In genomic region chrX:104112326-104112951, GRCh38 we compare ENCODE assay signal across 8 cellular contexts. TPM values are rescaled to one million over a fixed set of nuclear protein-coding genes. Genes with fewer than 3 reads are reported as not detected.
DNase-seq lines count a peak whose midpoint lies in the region; ATAC-seq and TF ChIP-seq lines count a peak whose summit lies in the region.

Gene ZCCHC18, plus strand, starts transcription at chrX:104112523. Its CDS starts 1,589 bp downstream, at chrX:104114112.

- H3K9me3 ChIP-seq in esophagus squamous epithelium (no peaks in the 10 kb centered on the region), muscle layer of colon (ENCODE audit: low read length) (no peaks in the 10 kb centered on the region), tibial nerve (no peaks in the 10 kb centered on the region)

- no peak for TF ChIP-seq CTCF in CD14-positive monocyte (IDR thresholded peaks at IDR 0.05)
- TF ChIP-seq CTCF in esophagus squamous epithelium (IDR thresholded peaks at IDR 0.05), result no peak
- no peak for TF ChIP-seq CTCF in tibial nerve (IDR thresholded peaks at IDR 0.05)

- DNase-seq in CD14-positive monocyte (ENCODE audit: low spot score) (no peak), GM19238 (ENCODE audit: insufficient read length, low spot score) (peak; percentile 47), NCI-H524 (lab: John Stamatoyannopoulos, UW) (peak; percentile 54 to 76), esophagus squamous epithelium (lab: John Stamatoyannopoulos, UW) (no peak), tibial nerve (ENCODE audit: low spot score in 2 of 2) (no peak)
- peak; percentile 14 for DNase-seq in activated T-cell treated with anti-CD3 and anti-CD28 coated beads, Interleukin-2, amount 50 U/mL, for 4 hours

- WGBS in esophagus squamous epithelium, 2 donors, result 0 to 46% methylated on average over 14 to 15 of the region's 67 CpGs
- WGBS in tibial nerve, 2 donors, result 0 to 50% methylated on average over 1 to 37 of the region's 67 CpGs

- peaks cover 0 to 17% (median 0%) of the 10 kb centered on the region in 4 donors for H3K27me3 ChIP-seq in esophagus squamous epithelium
- no peaks in the 10 kb centered on the region for H3K27me3 ChIP-seq in muscle layer of colon (ENCODE audit: control insufficient read depth in 1 of 2, insufficient read depth in 2 of 2, low read length in 2 of 2)
- H3K27me3 ChIP-seq in tibial nerve, result peaks cover 0 to 10% of the 10 kb centered on the region in 2 donors

- H3K36me3 Mint-ChIP-seq in CD14-positive monocyte, result no peaks in the 10 kb centered on the region
- H3K36me3 Mint-ChIP-seq in activated T-cell treated with anti-CD3 and anti-CD28 coated beads, Interleukin-2, amount 50 U/mL, for 4 hours (ENCODE audit: insufficient read depth), result no peaks in the 10 kb centered on the region

- peak within 1 kb of the TSS in 1 of 7 donors; percentile 27 for H3K27ac Mint-ChIP-seq in CD14-positive monocyte

- H3K9me3 Mint-ChIP-seq in CD14-positive monocyte, result peaks cover 0 to 7% (median 0%) of the 10 kb centered on the region in 7 donors
- no peaks in the 10 kb centered on the region for H3K9me3 Mint-ChIP-seq in activated T-cell treated with anti-CD3 and anti-CD28 coated beads, Interleukin-2, amount 50 U/mL, for 4 hours

- peaks cover 21 to 40% (median 24%) of the 10 kb centered on the region in 3 donors for H3K27me3 Mint-ChIP-seq in CD14-positive monocyte (ENCODE audit: low read depth in 3 of 3)
- no peaks in the 10 kb centered on the region for H3K27me3 Mint-ChIP-seq in activated T-cell treated with anti-CD3 and anti-CD28 coated beads, Interleukin-2, amount 50 U/mL, for 4 hours (ENCODE audit: low read depth)

- peak; percentile 69 for ATAC-seq in HG03196 (IDR thresholded peaks at IDR 0.05; ENCODE audit: unreplicated experiment)
- peak; percentile 66 to 70 for ATAC-seq in activated T-cell treated with anti-CD3 and anti-CD28 coated beads, Interleukin-2, amount 50 U/mL, for 4 hours

- TF ChIP-seq EP300 in tibial nerve (IDR thresholded peaks at IDR 0.05), result peak in 1 of 2 donors; percentile 41

- H3K4me1 ChIP-seq in esophagus squamous epithelium, result peaks cover 0 to 21% (median 0%) of the 10 kb centered on the region in 3 donors
- peaks cover 5% of the 10 kb centered on the region for H3K4me1 ChIP-seq in muscle layer of colon (ENCODE audit: insufficient read depth, low read length)
- H3K4me1 ChIP-seq in tibial nerve, result peaks cover 0 to 5% (median 0%) of the 10 kb centered on the region in 4 donors

- TF ChIP-seq POLR2A in esophagus squamous epithelium (IDR thresholded peaks at IDR 0.05), result no peak
- TF ChIP-seq POLR2A in tibial nerve (IDR thresholded peaks at IDR 0.05), result peak in 1 of 2 donors; percentile 55

- peak within 1 kb of the TSS; percentile 76 to 87 for H3K4me3 Mint-ChIP-seq in CD14-positive monocyte
- peak within 1 kb of the TSS; percentile 88 for H3K4me3 Mint-ChIP-seq in activated T-cell treated with anti-CD3 and anti-CD28 coated beads, Interleukin-2, amount 50 U/mL, for 4 hours

- no peak within 1 kb of the TSS for H3K9ac ChIP-seq in muscle layer of colon (ENCODE audit: low read length)

- peak within 1 kb of the TSS; percentile 38 to 74 (median 56) for H3K4me3 ChIP-seq in esophagus squamous epithelium
- H3K4me3 ChIP-seq in muscle layer of colon (ENCODE audit: low read depth in 1 of 2, low read length in 2 of 2), result peak within 1 kb of the TSS; percentile 55 to 61
- H3K4me3 ChIP-seq in tibial nerve, result peak within 1 kb of the TSS; percentile 39 to 71 (median 58)

- no peaks in the 10 kb centered on the region for H3K36me3 ChIP-seq in esophagus squamous epithelium
- no peaks in the 10 kb centered on the region for H3K36me3 ChIP-seq in muscle layer of colon (ENCODE audit: insufficient read depth, low read length)
- no peaks in the 10 kb centered on the region for H3K36me3 ChIP-seq in tibial nerve

- peak within 1 kb of the TSS; percentile 39 to 84 (median 76) for H3K27ac ChIP-seq in esophagus squamous epithelium
- peak within 1 kb of the TSS; percentile 49 for H3K27ac ChIP-seq in muscle layer of colon (ENCODE audit: low read depth, low read length)
- peak within 1 kb of the TSS; percentile 73 to 87 (median 80) for H3K27ac ChIP-seq in tibial nerve

- peaks cover 11% of the 10 kb centered on the region for H3K4me1 Mint-ChIP-seq in CD14-positive monocyte
- H3K4me1 Mint-ChIP-seq in activated T-cell treated with anti-CD3 and anti-CD28 coated beads, Interleukin-2, amount 50 U/mL, for 4 hours (ENCODE audit: low read depth), result peaks cover 36% of the 10 kb centered on the region

- intact Hi-C loops in CD14-positive monocyte (cut with micrococcal nuclease) (no loop called here), esophagus squamous epithelium (cut with DNase I) (no loop called here)

RNA-seq across cellular contexts. Expression of gene ZCCHC18, which starts in this region (rescaled TPM):
- polyA plus RNA-seq in CD14-positive monocyte, result not detected
- total RNA-seq in activated T-cell treated with anti-CD3 and anti-CD28 coated beads, Interleukin-2, amount 50 U/mL, for 4 hours, result under 1 TPM; 0.49 to 0.86 (median 0.55) TPM
- total RNA-seq in esophagus squamous epithelium (1 to 10 TPM in 1 of 4 donors, under 1 TPM in 2, not detected in 1; 0.22 to 2.3 (median 0.73) TPM), tibial nerve (1 to 10 TPM; 1.3 to 3.3 (median 1.7) TPM)

Comparison
In these comparisons a context has a peak if more than half of its experiments do, and no peak if none do; other contexts are left out.
1. Peak in DNase-seq and ATAC-seq in activated T-cell treated with anti-CD3 and anti-CD28 coated beads, Interleukin-2, amount 50 U/mL, for 4 hours; RNA of the gene not detected or under 1 TPM.
2. DNase-seq: peak in GM19238 (single experiment) and NCI-H524 (2 of 2); none in CD14-positive monocyte (single experiment), esophagus squamous epithelium (single experiment) and tibial nerve (0 of 2).
3. Peak in every context shown above with its lines, with median percentiles within 50 percentile points of each other: H3K27ac ChIP-seq and H3K4me3 ChIP-seq.